In genomic region chr14:24132976-24133375, GRCh38 we compare ENCODE assay signal across 15 cellular contexts. TPM values are rescaled to one million over a fixed set of nuclear protein-coding genes. Genes with fewer than 3 reads are reported as not detected.
A peak's percentile ranks its signal among the peaks of the same experiment; 100 is the strongest.
DNase-seq lines count a peak whose midpoint lies in the region; ATAC-seq and TF ChIP-seq lines count a peak whose summit lies in the region.
"Had no signal": no experiment of that assay in that cellular context is flagged by ENCODE, and none has a peak within 500 bp of the region (broad histone marks: within the 10 kb centered on the region; RNA-seq: fewer than 3 reads in every experiment).

No MANE protein-coding gene starts in this region.

- H3K36me3 ChIP-seq in cardiac muscle cell (peaks cover 3% of the 10 kb centered on the region), SJCRH30 (peaks cover 20% of the 10 kb centered on the region), body of pancreas (replicated peaks in 1 of 2; ENCODE audit: insufficient read depth in 1 of 2, low read depth in 2 of 2) (peaks cover 0 to 3% of the 10 kb centered on the region in 2 donors), spleen (peaks cover 0 to 15% (median 8%) of the 10 kb centered on the region in 6 donors)

- ATAC-seq in body of pancreas (no peak), omental fat pad (ENCODE audit: low FRiP score) (no peak)
- ATAC-seq: Panc1 had no signal

- intact Hi-C loops in cardiac septum (cut with DNase I) = no loop called here
- intact Hi-C loops in body of pancreas (cut with DNase I) = no loop called here
- intact Hi-C loops in spleen (cut with DNase I; ENCODE audit: low total_unique reads) = no loop called here

- no peak for DNase-seq in cardiac muscle cell (ENCODE audit: low read depth in 1 of 2, low spot score in 1 of 2)
- no peak for DNase-seq in cardiac septum (ENCODE audit: low spot score)
- DNase-seq in SJCRH30 = no peak
- no peak for DNase-seq in body of pancreas
- no peak for DNase-seq in spleen
- DNase-seq in NCI-H226 = no peak
- DNase-seq in omental fat pad (ENCODE audit: low spot score) = no peak
- DNase-seq: GOT3, NCI-H1436, nucleus accumbens, SK-N-SH had no signal

- H3K9me3 ChIP-seq in cardiac muscle cell (ENCODE audit: low read depth) (no peaks in the 10 kb centered on the region), SJCRH30 (replicated peaks) (no peaks in the 10 kb centered on the region), body of pancreas (no peaks in the 10 kb centered on the region), spleen (no peaks in the 10 kb centered on the region)
- H3K9me3 ChIP-seq: SK-N-SH, vagina had no signal

- H3K4me3 ChIP-seq in cardiac muscle cell (no peak overlapping the region), SJCRH30 (peak overlapping the region; percentile 94), body of pancreas (no peak overlapping the region), spleen (no peak overlapping the region)
- H3K4me3 ChIP-seq: vagina had no signal

- H3K4me1 ChIP-seq in cardiac muscle cell (ENCODE audit: low read depth) (peaks cover 40% of the 10 kb centered on the region), SJCRH30 (peaks cover 24% of the 10 kb centered on the region), body of pancreas (peaks cover 52% of the 10 kb centered on the region), spleen (peaks cover 25 to 77% (median 50%) of the 10 kb centered on the region in 6 donors)

- TF ChIP-seq POLR2A in body of pancreas (IDR thresholded peaks at IDR 0.05) = no peak
- no peak for TF ChIP-seq POLR2A in spleen (IDR thresholded peaks at IDR 0.05)

- 96 to 100% methylated on average over 2 of the region's 2 CpGs for WGBS in body of pancreas, 2 donors
- 96 to 100% (median 98%) methylated on average over 2 of the region's 2 CpGs for WGBS in spleen, 5 donors

- TF ChIP-seq CTCF in cardiac muscle cell (IDR thresholded peaks at IDR 0.05; ENCODE audit: low read depth, low read length) (no peak), body of pancreas (IDR thresholded peaks at IDR 0.05) (no peak), spleen (IDR thresholded peaks at IDR 0.05 in 8 of 11, conservative IDR thresholded peaks at IDR 0.05 in 3 of 11) (no peak), omental fat pad (IDR thresholded peaks at IDR 0.05) (no peak)

- H3K27me3 ChIP-seq in cardiac muscle cell (no peaks in the 10 kb centered on the region), SJCRH30 (no peaks in the 10 kb centered on the region), body of pancreas (no peaks in the 10 kb centered on the region), spleen (replicated peaks in 1 of 7) (no peaks in the 10 kb centered on the region)
- H3K27me3 ChIP-seq: vagina had no signal

- peak overlapping the region; percentile 96 for H3K27ac ChIP-seq in cardiac muscle cell
- H3K27ac ChIP-seq in SJCRH30 = no peak overlapping the region; the same call in 1 of the 2 replicates
- H3K27ac ChIP-seq in body of pancreas = peak overlapping the region in 3 of 4 donors; percentile 85 to 96 (median 93)
- H3K27ac ChIP-seq in spleen = peak overlapping the region in 7 of 8 donors; percentile 72 to 92 (median 81)
- H3K27ac ChIP-seq: vagina had no signal

RNA-seq across cellular contexts. Expression of gene FITM1, which starts 2.5 kb away (rescaled TPM):
- total RNA-seq in cardiac muscle cell (124 and 136 TPM in 2 replicates), cardiac septum (112 TPM), body of pancreas (10 to 100 TPM in 1 of 2 donors, 1 to 10 TPM in 1; 6.3 to 12.2 TPM), spleen (10 to 100 TPM in 2 of 7 donors, 1 to 10 TPM in 5; 3.7 to 12.9 (median 9.0) TPM), omental fat pad (1 to 10 TPM in 2 of 4 donors, under 1 TPM in 1, not detected in 1; 0.96 to 2.8 (median 1.2) TPM)
- polyA plus RNA-seq in cardiac muscle cell (181 and 209 TPM in 2 replicates), spleen (1 to 10 TPM; 4.6 to 9.6 (median 8.3) TPM)
- 137 and 161 TPM in 2 replicates for total RNA-seq in SJCRH30 (2014; rRNA removed; shearing (Covaris generic))
- total RNA-seq: endothelial cell of umbilical vein, fibroblast of villous mesenchyme, vagina had no signal

RNA-seq across cellular contexts. Expression of gene PSME1, which starts 3.0 kb away (rescaled TPM):
- total RNA-seq in cardiac muscle cell (211 and 238 TPM in 2 replicates), cardiac septum (61.3 TPM), body of pancreas (10 to 100 TPM; 78.4 to 93.7 TPM), spleen (100 to 1,000 TPM; 157 to 303 (median 247) TPM), omental fat pad (100 to 1,000 TPM in 1 of 4 donors, 10 to 100 TPM in 3; 89.1 to 158 (median 96.8) TPM)
- polyA plus RNA-seq in cardiac muscle cell (383 and 492 TPM in 2 replicates), spleen (100 to 1,000 TPM; 349 to 441 (median 364) TPM)
- total RNA-seq in SJCRH30 (2014; rRNA removed; shearing (Covaris generic)) = 118 and 120 TPM in 2 replicates

RNA-seq across cellular contexts. Expression of gene EMC9, which starts 8.4 kb away (rescaled TPM):
- total RNA-seq in cardiac muscle cell (54.6 and 69.3 TPM in 2 replicates), cardiac septum (14.6 TPM), body of pancreas (10 to 100 TPM in 1 of 2 donors, 1 to 10 TPM in 1; 9.9 to 21.1 TPM), spleen (10 to 100 TPM; 17.7 to 27.3 (median 19.9) TPM), omental fat pad (10 to 100 TPM in 2 of 4 donors, 1 to 10 TPM in 2; 6.3 to 15.3 (median 10.0) TPM)
- polyA plus RNA-seq in cardiac muscle cell (82.3 and 114 TPM in 2 replicates), spleen (10 to 100 TPM; 25.4 to 50.6 (median 48.5) TPM)
- total RNA-seq in SJCRH30 (2014; rRNA removed; shearing (Covaris generic)) = 45.6 and 52.7 TPM in 2 replicates

RNA-seq across cellular contexts. Expression of gene PSME2, which starts 13.4 kb away (rescaled TPM):
- total RNA-seq in cardiac muscle cell = 92.3 and 97.6 TPM in 2 replicates
- polyA plus RNA-seq in cardiac muscle cell = 311 and 331 TPM in 2 replicates
- total RNA-seq in cardiac septum = 49.7 TPM
- total RNA-seq in SJCRH30 (2014; rRNA removed; shearing (Covaris generic)) = 237 and 253 TPM in 2 replicates
- total RNA-seq in body of pancreas = 10 to 100 TPM; 29.3 to 30.4 TPM
- total RNA-seq in spleen = 100 to 1,000 TPM in 5 of 7 donors, 10 to 100 TPM in 2; 80.0 to 295 (median 189) TPM
- 100 to 1,000 TPM; 337 to 509 (median 433) TPM for polyA plus RNA-seq in spleen
- 10 to 100 TPM; 32.8 to 86.4 (median 70.3) TPM for total RNA-seq in omental fat pad

RNA-seq across cellular contexts. Expression of gene RNF31, which starts 14.3 kb away (rescaled TPM):
- 81.0 and 134 TPM in 2 replicates for total RNA-seq in cardiac muscle cell
- polyA plus RNA-seq in cardiac muscle cell = 42.1 and 44.9 TPM in 2 replicates
- total RNA-seq in cardiac septum = 31.3 TPM
- total RNA-seq in SJCRH30 (2014; rRNA removed; shearing (Covaris generic)) = 43.0 and 58.8 TPM in 2 replicates
- 10 to 100 TPM; 38.1 to 83.1 TPM for total RNA-seq in body of pancreas
- 100 to 1,000 TPM in 3 of 7 donors, 10 to 100 TPM in 4; 61.9 to 113 (median 96.9) TPM for total RNA-seq in spleen
- 100 to 1,000 TPM in 2 of 3 donors, 10 to 100 TPM in 1; 56.5 to 148 (median 122) TPM for polyA plus RNA-seq in spleen
- total RNA-seq in omental fat pad = 10 to 100 TPM; 26.6 to 64.2 (median 37.8) TPM
